8 cellular contexts compared by ENCODE assay signal in the genomic region with DNA sequence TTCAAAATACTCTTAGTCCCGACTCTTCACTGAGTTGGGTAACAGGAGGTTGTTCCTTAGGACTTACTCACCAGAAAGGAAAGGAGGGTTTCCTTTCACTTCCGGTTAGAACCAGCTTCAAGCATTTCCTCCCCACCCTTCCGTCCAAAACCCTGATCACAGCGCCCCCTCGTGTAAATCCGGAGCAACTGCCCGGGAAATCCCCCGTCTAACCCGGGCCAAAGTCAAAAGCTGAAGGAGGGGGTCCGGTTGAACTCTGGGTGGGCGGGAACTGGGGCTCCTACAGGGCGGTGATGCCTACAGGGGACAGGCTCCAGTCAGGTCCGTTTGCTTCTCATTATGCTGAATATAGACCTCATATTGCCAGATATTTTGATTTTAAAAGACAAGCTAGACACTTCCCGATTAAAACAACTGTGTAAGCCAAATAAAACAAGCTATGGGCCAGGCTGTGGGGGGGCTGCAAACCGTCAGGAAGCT. TPM values are rescaled to one million over a fixed set of nuclear protein-coding genes. Genes with fewer than 3 reads are reported as not detected.
DNase-seq lines count a peak whose midpoint lies in the region; ATAC-seq and TF ChIP-seq lines count a peak whose summit lies in the region.

No MANE protein-coding gene starts in this region.

- peak overlapping the region; percentile 10; the same call in 1 of the 2 replicates for H3K4me3 ChIP-seq in AG04450 (ENCODE audit: low read depth, low read length)

- H3K27me3 ChIP-seq in AG04450 (ENCODE audit: control insufficient read depth, insufficient read depth, low read length), result no peaks in the 10 kb centered on the region

- POLR2A ChIA-PET in AG04450 (lab: Yijun Ruan, JAX), result interaction anchor here (1.0 to 1.3 kb wide), 3 partner anchors 16 to 461 kb away, joined by 3 to 4 read pairs (median 3); a partner anchor contains a TSS
- POLR2A ChIA-PET in activated B cell treated with CpG ODN at 0.5 μM for 24 hours (lab: Charles Lee), result interaction anchor here (0.6 to 2.3 kb wide), 12 partner anchors 10 to 541 kb away, joined by 3 to 11 read pairs (median 4); a partner anchor contains a TSS

- H3K9me3 ChIP-seq in AG04450 (ENCODE audit: control insufficient read depth, insufficient read depth, low read length), result no peaks in the 10 kb centered on the region

- no peak overlapping the region for H3K27ac ChIP-seq in AG04450 (ENCODE audit: low read depth, low read length)

- H3K9me3 Mint-ChIP-seq in activated B cell treated with CpG ODN at 0.5 μM for 24 hours, result peaks cover 2% of the 10 kb centered on the region

- H3K4me1 Mint-ChIP-seq in activated B cell treated with CpG ODN at 0.5 μM for 24 hours, result peaks cover 25% of the 10 kb centered on the region

- H3K27me3 Mint-ChIP-seq in activated B cell treated with CpG ODN at 0.5 μM for 24 hours, result no peaks in the 10 kb centered on the region

- DNase-seq in AG04450 (ENCODE audit: low read depth, low spot score), result peak; percentile 54
- DNase-seq in NCI-H2227 treated with DMSO at 0.1 percent for 48 hours (lab: John Stamatoyannopoulos, UW), result peak; percentile 20
- DNase-seq in activated B cell treated with CpG ODN at 0.5 μM for 24 hours, result peak; percentile 67
- peak; percentile 71 for DNase-seq in central memory CD4-positive, alpha-beta T cell
- DNase-seq in left colon, result peak; percentile 67
- peak; percentile 80 for DNase-seq in stimulated activated CD4-positive, alpha-beta T cell treated with anti-CD3 and anti-CD28 coated beads, Interleukin-1b, Interleukin-23, amount 100 ng/mL, for 48 hours

- peak; percentile 90 for ATAC-seq in GM18868 (IDR thresholded peaks at IDR 0.05; ENCODE audit: unreplicated experiment)
- peak; percentile 89 for ATAC-seq in HG03103 (IDR thresholded peaks at IDR 0.05; ENCODE audit: low read depth, unreplicated experiment)
- ATAC-seq in activated B cell treated with CpG ODN at 0.5 μM for 24 hours (ENCODE audit: low read depth), result peak; percentile 95
- ATAC-seq in left colon, result peak; percentile 78

- intact Hi-C loops in activated B cell treated with CpG ODN at 0.5 μM for 24 hours (cut with micrococcal nuclease) (loop anchor here (1.0 to 5.0 kb wide), 8 partner anchors 24 to 513 kb away; a partner anchor contains a TSS), left colon (cut with DNase I, micrococcal nuclease) (loop anchor here in 1 of 2 donors (10.0 kb wide), 1 partner anchor 48 kb away; no protein-coding TSS in a partner anchor)

- no peaks in the 10 kb centered on the region for H3K36me3 Mint-ChIP-seq in activated B cell treated with CpG ODN at 0.5 μM for 24 hours (ENCODE audit: low read depth)

- CTCF ChIA-PET in AG04450 (lab: Charles Lee) (interaction anchor here (0.5 to 4.2 kb wide), 65 partner anchors 9 to 1792 kb away, joined by 3 to 53 read pairs (median 5); a partner anchor contains a TSS), activated B cell treated with CpG ODN at 0.5 μM for 24 hours (lab: Charles Lee) (interaction anchor here (0.7 to 3.8 kb wide), 35 partner anchors 9 to 620 kb away, joined by 3 to 44 read pairs (median 5); a partner anchor contains a TSS)

- TF ChIP-seq CTCF in AG04450 (IDR thresholded peaks at IDR 0.05; ENCODE audit: low read depth, low read length), result peak; percentile 74
- peak; percentile 51 for TF ChIP-seq CTCF in activated B cell treated with CpG ODN at 0.5 μM for 24 hours (IDR thresholded peaks at IDR 0.05)

- peak overlapping the region; percentile 47 for H3K4me3 Mint-ChIP-seq in activated B cell treated with CpG ODN at 0.5 μM for 24 hours

- H3K27ac Mint-ChIP-seq in activated B cell treated with CpG ODN at 0.5 μM for 24 hours, result peak overlapping the region; percentile 30

RNA-seq across cellular contexts. Expression of a gene that starts 15.0 kb away (rescaled TPM):
- 2.8 and 2.9 TPM in 2 replicates for polyA plus RNA-seq in AG04450 (2011; rRNA removed)
- polyA minus RNA-seq in AG04450 (2011; rRNA and poly(A)+ RNA removed), result 1.1 and 1.3 TPM in 2 replicates
- 8.9 and 9.2 TPM in 2 replicates for total RNA-seq in activated B cell treated with CpG ODN at 0.5 μM for 24 hours
- total RNA-seq in left colon, result 10 to 100 TPM; 36.2 to 40.0 TPM

RNA-seq across cellular contexts. Expression of a gene that starts 43.0 kb away (rescaled TPM):
- 0.05 and 0.06 TPM in 2 replicates for polyA plus RNA-seq in AG04450 (2011; rRNA removed)
- polyA minus RNA-seq in AG04450 (2011; rRNA and poly(A)+ RNA removed), result 0.09 TPM in 2 replicates
- total RNA-seq in activated B cell treated with CpG ODN at 0.5 μM for 24 hours, result 19.6 and 20.0 TPM in 2 replicates
- total RNA-seq in left colon, result 10 to 100 TPM; 65.8 to 91.6 TPM

RNA-seq across cellular contexts. Expression of a gene that starts 53.6 kb away (rescaled TPM):
- polyA plus RNA-seq in AG04450 (2011; rRNA removed), result 2.1 and 2.6 TPM in 2 replicates
- 1.1 and 2.0 TPM in 2 replicates for polyA minus RNA-seq in AG04450 (2011; rRNA and poly(A)+ RNA removed)
- 0.37 and 2.2 TPM in 2 replicates for total RNA-seq in activated B cell treated with CpG ODN at 0.5 μM for 24 hours
- total RNA-seq in left colon, result 10 to 100 TPM; 27.3 to 35.2 TPM

Comparison
In these comparisons a context has a peak if more than half of its experiments do, and no peak if none do; other contexts are left out.
1. DNase-seq: peak in every context shown above with its lines; median percentile 80 in stimulated activated CD4-positive, alpha-beta T cell treated with anti-CD3 and anti-CD28 coated beads, Interleukin-1b, Interleukin-23, amount 100 ng/mL, for 48 hours; 71 in central memory CD4-positive, alpha-beta T cell; 67 in activated B cell treated with CpG ODN at 0.5 μM for 24 hours; 67 in left colon; 54 in AG04450; 20 in NCI-H2227 treated with DMSO at 0.1 percent for 48 hours.